ENCODE assay signal across 16 cellular contexts in the genomic region with DNA sequence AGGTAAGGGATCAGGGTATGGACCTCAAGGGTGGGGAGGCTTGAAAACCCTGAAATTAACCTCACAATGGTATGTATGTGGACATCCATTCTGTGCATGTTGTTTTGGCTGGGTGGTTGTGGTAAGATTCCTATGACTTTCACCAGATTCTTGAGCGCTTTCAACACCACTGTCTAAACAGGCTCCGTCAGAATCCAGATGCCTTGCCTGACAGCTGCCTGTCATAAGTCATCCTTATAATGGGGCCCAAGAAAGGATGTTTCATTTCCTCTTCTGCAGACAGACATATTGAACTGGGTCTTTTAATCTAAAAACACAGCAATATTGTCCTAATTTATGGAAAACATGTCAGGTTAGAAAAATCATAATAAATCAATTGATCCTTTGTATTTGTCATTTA.
"Had no signal": no experiment of that assay in that cellular context is flagged by ENCODE, and none has a peak within 500 bp of the region (broad histone marks: within the 10 kb centered on the region; RNA-seq: fewer than 3 reads in every experiment).

No MANE protein-coding gene starts in this region.

- H3K4me3 Mint-ChIP-seq: activated CD4-positive, alpha-beta T cell treated with anti-CD3 and anti-CD28 coated beads, Interleukin-2, amount 10 ng/mL, durations not matched to agents 7 days and 5 days; nephron; type B pancreatic cell had no signal

- ATAC-seq: foreskin keratinocyte; right cardiac atrium; stimulated activated naive CD8-positive, alpha-beta T cell treated with anti-CD3 and anti-CD28 coated beads, Interleukin-15, Interleukin-2, amounts not matched to agents 100 U/mL and 50 U/mL, for 24 hours had no signal

- FAIRE-seq: small intestine had no signal

- H3K4me3 ChIP-seq: prostate gland had no signal

- H3K4me1 ChIP-seq: foreskin keratinocyte, prostate gland had no signal

- H3K36me3 Mint-ChIP-seq: type B pancreatic cell had no signal

- H3K9me3 ChIP-seq: prostate gland had no signal

- H3K27ac ChIP-seq: foreskin keratinocyte, prostate gland had no signal

- H3K27ac Mint-ChIP-seq: activated CD4-positive, alpha-beta T cell treated with anti-CD3 and anti-CD28 coated beads, Interleukin-2, amount 10 ng/mL, durations not matched to agents 7 days and 5 days; nephron; type B pancreatic cell had no signal

- H3K36me3 ChIP-seq: prostate gland had no signal

- DNase-seq: activated CD4-positive, alpha-beta T cell treated with anti-CD3 and anti-CD28 coated beads, Interleukin-2, amount 10 ng/mL, durations not matched to agents 7 days and 5 days; activated CD4-positive, CD25-positive, alpha-beta regulatory T cell; activated CD8-positive, alpha-beta memory T cell treated with anti-CD3 and anti-CD28 coated beads for 24 hours; activated naive CD4-positive, alpha-beta T cell; aorta; cerebellar nuclear complex; effector memory CD4-positive, alpha-beta T cell; foreskin keratinocyte; glutamatergic neuron; right cardiac atrium; small intestine; stimulated activated CD4-positive, alpha-beta T cell treated with anti-CD3 and anti-CD28 coated beads, Interleukin-4, amount 100 ng/mL, for 24 hours; stimulated activated naive CD8-positive, alpha-beta T cell treated with anti-CD3 and anti-CD28 coated beads, Interleukin-15, Interleukin-2, amounts not matched to agents 100 U/mL and 50 U/mL, for 24 hours had no signal
